ENCODE assay signal across 1 cellular context in the genomic region with DNA sequence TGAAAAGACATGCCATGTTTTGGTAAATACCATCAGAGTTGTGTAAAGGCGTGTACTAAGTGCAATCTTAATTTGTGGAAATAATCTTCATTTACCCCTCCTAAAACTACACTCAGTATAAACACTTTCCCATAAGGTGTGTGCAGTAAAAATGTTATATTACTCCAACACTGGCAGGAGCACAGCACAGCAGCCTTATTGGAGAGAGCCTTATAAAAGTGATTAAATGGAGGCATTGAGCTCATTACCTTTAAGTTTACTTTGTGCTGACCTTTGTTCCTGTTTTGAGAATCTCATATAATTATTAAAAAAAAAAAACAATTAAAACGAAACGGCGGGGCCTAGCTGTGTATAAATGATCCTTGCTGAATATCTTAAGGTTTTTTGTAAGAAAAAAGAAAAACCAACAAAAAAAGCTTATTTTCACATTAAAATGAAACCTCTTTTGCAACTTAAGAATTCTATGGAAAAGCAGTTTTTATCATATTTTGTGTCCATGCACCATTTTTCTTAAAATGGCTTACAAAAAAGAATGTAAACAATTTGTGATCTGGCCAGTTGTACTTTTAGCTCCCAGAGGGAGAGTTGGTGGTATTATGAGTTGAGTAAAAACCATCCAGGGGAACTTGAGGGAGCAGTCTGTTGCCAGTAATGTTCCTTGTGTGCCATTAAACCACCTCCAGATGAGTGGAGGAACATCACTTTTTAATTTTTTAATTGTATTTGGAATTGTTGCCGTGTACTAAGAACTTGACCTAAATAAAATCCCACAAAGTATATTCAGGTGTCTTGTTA.
TF ChIP-seq lines count a peak whose summit lies in the region.

No MANE protein-coding gene starts in this region.

TF ChIP-seq in HEK293T, 16 proteins besides CTCF, POLR2A, EP300 and RAD21:
- TF ChIP-seq, protein P1, sequence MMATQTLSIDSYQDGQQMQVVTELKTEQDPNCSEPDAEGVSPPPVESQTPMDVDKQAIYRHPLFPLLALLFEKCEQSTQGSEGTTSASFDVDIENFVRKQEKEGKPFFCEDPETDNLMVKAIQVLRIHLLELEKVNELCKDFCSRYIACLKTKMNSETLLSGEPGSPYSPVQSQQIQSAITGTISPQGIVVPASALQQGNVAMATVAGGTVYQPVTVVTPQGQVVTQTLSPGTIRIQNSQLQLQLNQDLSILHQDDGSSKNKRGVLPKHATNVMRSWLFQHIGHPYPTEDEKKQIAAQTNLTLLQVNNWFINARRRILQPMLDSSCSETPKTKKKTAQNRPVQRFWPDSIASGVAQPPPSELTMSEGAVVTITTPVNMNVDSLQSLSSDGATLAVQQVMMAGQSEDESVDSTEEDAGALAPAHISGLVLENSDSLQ (IDR thresholded peaks at IDR 0.05): no peak
